ENCODE assay signal across 1 cellular context in genomic region chr9:122875523-122875922, GRCh38.
TF ChIP-seq lines count a peak whose summit lies in the region.

No MANE protein-coding gene starts in this region.

TF ChIP-seq in IMR-90, 13 proteins besides CTCF, POLR2A, EP300 and RAD21:
- TF ChIP-seq NFE2L2 (IDR thresholded peaks at IDR 0.05; ENCODE audit: low read depth, low read length) (no peak), MAZ (IDR thresholded peaks at IDR 0.05; ENCODE audit: borderline replicate concordance, low read depth, low read length) (no peak), MXI1 (IDR thresholded peaks at IDR 0.05; ENCODE audit: borderline replicate concordance, low read depth, low read length) (no peak), USF2 (IDR thresholded peaks at IDR 0.05; ENCODE audit: low read depth, low read length) (no peak), CHD1 (IDR thresholded peaks at IDR 0.05; ENCODE audit: low read depth, low read length) (no peak), RFX5 (IDR thresholded peaks at IDR 0.05; ENCODE audit: low read depth, low read length) (no peak), MAFK (IDR thresholded peaks at IDR 0.05; ENCODE audit: low read depth, low read length) (no peak), FOS (IDR thresholded peaks at IDR 0.05; ENCODE audit: low read depth, low read length) (no peak), RCOR1 (IDR thresholded peaks at IDR 0.05; ENCODE audit: insufficient replicate concordance, low read length) (no peak), CEBPB (IDR thresholded peaks at IDR 0.05; ENCODE audit: low read depth, low read length) (no peak), BHLHE40 (IDR thresholded peaks at IDR 0.05; ENCODE audit: low read depth, low read length) (no peak), SMC3 (IDR thresholded peaks at IDR 0.05; ENCODE audit: low read depth, low read length) (no peak), ELK1 (IDR thresholded peaks at IDR 0.05; ENCODE audit: borderline replicate concordance, low read depth, low read length) (no peak)
TF ChIP-seq in IMR-90: peak in this region for 0.
